In the genomic region with DNA sequence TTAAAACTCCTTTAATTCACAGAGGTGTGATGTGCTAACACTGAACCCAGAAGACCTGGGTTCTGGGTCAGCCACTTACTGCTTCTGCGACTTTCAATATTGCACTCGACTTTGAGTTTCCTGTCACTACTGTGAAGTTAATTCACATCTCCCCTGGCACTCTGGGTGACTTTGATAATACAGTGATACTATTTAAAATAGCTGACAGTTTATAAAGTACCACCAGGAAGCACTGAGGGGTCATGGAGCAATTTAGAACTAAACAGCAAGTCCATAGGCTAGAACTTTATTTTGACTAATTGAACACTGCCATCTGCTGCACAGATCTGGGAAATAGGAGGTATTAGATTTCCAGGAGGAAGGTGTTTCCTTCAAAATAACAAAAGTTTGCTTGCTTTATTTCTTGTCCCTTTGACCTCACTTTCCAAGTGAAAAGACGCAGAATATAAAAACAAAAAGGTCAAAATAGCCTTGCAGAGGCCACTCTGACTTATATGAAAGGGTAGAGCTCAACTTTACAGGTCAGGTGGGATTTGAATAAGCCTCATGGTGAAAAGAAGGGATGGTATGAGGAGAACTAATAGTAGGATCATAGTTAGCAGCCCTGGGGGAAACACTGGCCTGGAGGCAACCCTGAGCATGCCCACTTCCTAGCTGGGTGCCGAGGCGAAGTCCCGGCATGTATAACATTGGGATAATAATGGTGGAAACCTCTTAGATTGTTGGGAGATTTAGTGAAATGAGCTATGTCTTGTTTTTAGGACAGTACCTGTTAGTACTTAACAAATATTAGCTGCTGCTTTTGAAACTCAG, we compare ENCODE assay signal across 9 cellular contexts. TPM values are rescaled to one million over a fixed set of nuclear protein-coding genes. Genes with fewer than 3 reads are reported as not detected.
DNase-seq lines count a peak whose midpoint lies in the region; TF ChIP-seq lines count a peak whose summit lies in the region.
"Had no signal": no experiment of that assay in that cellular context is flagged by ENCODE, and none has a peak within 500 bp of the region (broad histone marks: within the 10 kb centered on the region; RNA-seq: fewer than 3 reads in every experiment).

No MANE protein-coding gene starts in this region.

- WGBS in tibial nerve, 2 donors, result 68 to 74% methylated on average over 6 of the region's 6 CpGs

- H3K36me3 ChIP-seq in adipocyte (ENCODE audit: control insufficient read depth, insufficient read depth, low read length, severe bottlenecking) (no peaks in the 10 kb centered on the region), tibial nerve (no peaks in the 10 kb centered on the region)

- no peak overlapping the region for H3K9ac ChIP-seq in adipocyte (ENCODE audit: low read length)

- TF ChIP-seq POLR2A in tibial nerve (IDR thresholded peaks at IDR 0.05), result no peak

- H3K4me3 ChIP-seq in adipocyte (ENCODE audit: low read length), result no peak overlapping the region
- H3K4me3 ChIP-seq in tibial nerve, result no peak overlapping the region
- H3K4me3 ChIP-seq: skin epidermis had no signal

- no peak for TF ChIP-seq EP300 in tibial nerve (IDR thresholded peaks at IDR 0.05)

- DNase-seq in NCI-H2107 treated with DMSO at 0.1 percent for 48 hours (lab: John Stamatoyannopoulos, UW; ENCODE audit: unreplicated experiment) (peak; percentile 40), NCI-H2107 (lab: John Stamatoyannopoulos, UW) (no peak), M059J (ENCODE audit: low read depth) (peak; percentile 70), adipocyte (ENCODE audit: low read depth) (peak; percentile 63), iPS-NIHi7 (ENCODE audit: extremely low spot score) (peak; percentile 32), tibial nerve (ENCODE audit: low spot score in 2 of 2) (peak in 1 of 2 donors; percentile 60)
- no peak for DNase-seq in stimulated activated CD4-positive, alpha-beta T cell treated with anti-CD3 and anti-CD28 coated beads, Interleukin-4, amount 100 ng/mL, for 24 hours
- DNase-seq in stimulated activated CD4-positive, alpha-beta T cell treated with anti-CD3 and anti-CD28 coated beads, Interleukin-2, amount 100 ng/mL, for 24 hours, result no peak

- H3K27me3 ChIP-seq in adipocyte (replicated peaks; ENCODE audit: control insufficient read depth, insufficient read depth, low read length) (no peaks in the 10 kb centered on the region), tibial nerve (no peaks in the 10 kb centered on the region)

- TF ChIP-seq CTCF in tibial nerve (IDR thresholded peaks at IDR 0.05), result peak; percentile 40 to 75 (median 41)

- H3K4me1 ChIP-seq in adipocyte (ENCODE audit: control insufficient read depth, insufficient read depth, low read length) (no peaks in the 10 kb centered on the region), tibial nerve (no peaks in the 10 kb centered on the region)

- no peaks in the 10 kb centered on the region for H3K9me3 ChIP-seq in adipocyte (ENCODE audit: control insufficient read depth, low read length)
- no peaks in the 10 kb centered on the region for H3K9me3 ChIP-seq in tibial nerve

- no peak overlapping the region for H3K27ac ChIP-seq in tibial nerve
- H3K27ac ChIP-seq: skin epidermis had no signal

RNA-seq across cellular contexts. Expression of a gene that starts 53.4 kb away (rescaled TPM):
- 7.1 and 8.4 TPM in 2 replicates for total RNA-seq in M059J (2014; rRNA removed; shearing (Covaris generic))
- total RNA-seq in tibial nerve, result 10 to 100 TPM in 2 of 4 donors, 1 to 10 TPM in 2; 7.5 to 13.5 (median 10.5) TPM

Comparison
In these comparisons a context has a peak if more than half of its experiments do, and no peak if none do; other contexts are left out.
1. DNase-seq: peak in NCI-H2107 treated with DMSO at 0.1 percent for 48 hours (single experiment), M059J (single experiment), adipocyte (single experiment) and iPS-NIHi7 (single experiment); none in NCI-H2107 (single experiment), stimulated activated CD4-positive, alpha-beta T cell treated with anti-CD3 and anti-CD28 coated beads, Interleukin-4, amount 100 ng/mL, for 24 hours (single experiment) and stimulated activated CD4-positive, alpha-beta T cell treated with anti-CD3 and anti-CD28 coated beads, Interleukin-2, amount 100 ng/mL, for 24 hours (0 of 2).